Comparison of ENCODE assay signal across 24 cellular contexts in the genomic region with DNA sequence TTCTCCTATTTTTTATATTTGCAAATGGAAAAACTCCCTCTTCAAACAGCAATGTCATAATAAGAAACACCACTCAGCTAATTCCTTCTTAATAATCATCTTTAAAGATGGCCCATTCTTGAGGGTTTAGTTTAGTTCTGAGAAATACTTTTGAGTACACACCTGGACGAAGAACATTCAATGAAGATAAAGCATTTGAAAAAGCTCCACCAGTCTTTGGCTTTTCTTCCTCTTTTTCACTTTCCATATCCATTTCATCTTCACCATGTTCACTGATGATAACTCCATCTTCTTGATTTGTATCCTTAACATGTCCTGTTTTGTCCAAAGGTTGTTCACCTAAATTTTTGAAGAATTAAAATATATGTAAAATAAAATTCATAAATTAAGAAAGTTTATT.
"Had no signal": no experiment of that assay in that cellular context is flagged by ENCODE, and none has a peak within 500 bp of the region (broad histone marks: within the 10 kb centered on the region; RNA-seq: fewer than 3 reads in every experiment).

No MANE protein-coding gene starts in this region.

- H3K27me3 ChIP-seq: breast epithelium, dorsolateral prefrontal cortex, pancreas, right atrium auricular region, thyroid gland, upper lobe of right lung had no signal

- FAIRE-seq: colon, endothelial cell of umbilical vein, pancreas had no signal

- H3K27ac ChIP-seq: breast epithelium, dorsolateral prefrontal cortex, left ventricle myocardium inferior, pancreas, psoas muscle, right atrium auricular region, thyroid gland, upper lobe of right lung had no signal

- DNase-seq: activated CD4-positive, alpha-beta memory T cell treated with anti-CD3 and anti-CD28 coated beads for 36 hours; activated CD4-positive, alpha-beta T cell treated with anti-CD3 and anti-CD28 coated beads for 48 hours; activated naive CD4-positive, alpha-beta T cell treated with anti-CD3 and anti-CD28 coated beads for 36 hours; activated naive CD8-positive, alpha-beta T cell treated with anti-CD3 and anti-CD28 coated beads, Interleukin-2, amount 10 ng/mL, durations not matched to agents 7 days and 5 days; activated T-cell treated with anti-CD3 and anti-CD28 coated beads, Interleukin-2, amount 50 U/mL, for 48 hours; amniotic stem cell; dorsolateral prefrontal cortex; effector memory CD8-positive, alpha-beta T cell; foreskin melanocyte; hippocampal formation; left ventricle myocardium inferior; pancreas; psoas muscle; stimulated activated CD4-positive, alpha-beta T cell treated with anti-CD3 and anti-CD28 coated beads, Interleukin-4, amount 100 ng/mL, for 4 hours; substantia nigra; T1000; thyroid gland; upper lobe of right lung had no signal

- H3K4me3 ChIP-seq: breast epithelium, dorsolateral prefrontal cortex, left ventricle myocardium inferior, pancreas, psoas muscle, right atrium auricular region, thyroid gland, upper lobe of right lung had no signal

- H3K4me1 ChIP-seq: breast epithelium had no signal

- H3K9me3 ChIP-seq: breast epithelium, left ventricle myocardium inferior, pancreas, psoas muscle, right atrium auricular region, thyroid gland, upper lobe of right lung had no signal

- ATAC-seq: effector memory CD8-positive, alpha-beta T cell; esophagus mucosa; natural killer cell treated with Interleukin-12 subunit alpha and Interleukin-12 subunit beta and Interleukin-15 and Interleukin-18, amount 100 ng/mL, for 72 hours; pancreas; psoas muscle; upper lobe of right lung had no signal

- H3K36me3 ChIP-seq: breast epithelium had no signal
